ENCODE assay signal across 28 cellular contexts in genomic region chr1:114322726-114323125, GRCh38.
"Had no signal": no experiment of that assay in that cellular context is flagged by ENCODE, and none has a peak within 500 bp of the region (broad histone marks: within the 10 kb centered on the region; RNA-seq: fewer than 3 reads in every experiment).

No MANE protein-coding gene starts in this region.

- H2AFZ ChIP-seq: parathyroid adenoma had no signal

- H3K4me3 Mint-ChIP-seq: effector memory CD8-positive, alpha-beta T cell; memory B cell; nephron progenitor cell had no signal

- ATAC-seq: effector memory CD8-positive, alpha-beta T cell; gastrocnemius medialis; heart right ventricle; left ventricle myocardium superior; right lobe of liver had no signal

- DNase-seq: cerebellar nuclear complex; cortex of kidney; effector memory CD8-positive, alpha-beta T cell; erythroblast; esophagus squamous epithelium; foreskin fibroblast; gastrocnemius medialis; glutamatergic neuron; heart right ventricle; hypothalamus; left ventricle myocardium superior; nephron progenitor cell; occipital lobe; right lobe of liver; stimulated activated CD4-positive, alpha-beta T cell treated with anti-CD3 and anti-CD28 coated beads, Interleukin-12 subunit alpha, Interleukin-12 subunit beta, amount 100 ng/mL, for 4 hours; stimulated activated CD4-positive, alpha-beta T cell treated with anti-CD3 and anti-CD28 coated beads, Interleukin-1b, Interleukin-23, amount 100 ng/mL, for 48 hours; stimulated activated CD4-positive, alpha-beta T cell treated with anti-CD3 and anti-CD28 coated beads, Interleukin-4, amount 100 ng/mL, for 1 hour; stimulated activated CD8-positive, alpha-beta memory T cell treated with anti-CD3 and anti-CD28 coated beads, Interleukin-4, amount 100 ng/mL, for 48 hours; stimulated activated naive CD4-positive, alpha-beta T cell treated with Interleukin-2 at 50 U/mL for 16 hours; stomach; thyroid gland; trophoblast cell had no signal

- H3K4me2 ChIP-seq: smooth muscle cell had no signal

- H3K27ac Mint-ChIP-seq: effector memory CD8-positive, alpha-beta T cell; memory B cell; nephron progenitor cell; progenitor cell of endocrine pancreas had no signal

- H3K9me3 Mint-ChIP-seq: effector memory CD8-positive, alpha-beta T cell; memory B cell had no signal

- H3K9me3 ChIP-seq: esophagus squamous epithelium, gastrocnemius medialis, right lobe of liver, stomach, thyroid gland, vagina had no signal

- H3K27me3 ChIP-seq: esophagus squamous epithelium, gastrocnemius medialis, stomach, thyroid gland, vagina had no signal

- H3K36me3 ChIP-seq: esophagus squamous epithelium, gastrocnemius medialis, heart right ventricle, right lobe of liver, stomach, thyroid gland, vagina had no signal

- H3K9ac ChIP-seq: parathyroid adenoma had no signal

- H3K36me3 Mint-ChIP-seq: memory B cell had no signal

- H3K79me2 ChIP-seq: parathyroid adenoma had no signal

- H3K4me3 ChIP-seq: esophagus squamous epithelium, gastrocnemius medialis, heart right ventricle, lung, right lobe of liver, smooth muscle cell, stomach, thyroid gland, vagina had no signal

- H3K4me1 ChIP-seq: esophagus squamous epithelium, gastrocnemius medialis, heart right ventricle, parathyroid adenoma, right lobe of liver, stomach, thyroid gland, vagina had no signal

- H3K4me1 Mint-ChIP-seq: memory B cell had no signal

- H3K27ac ChIP-seq: esophagus squamous epithelium, gastrocnemius medialis, heart right ventricle, parathyroid adenoma, right lobe of liver, stomach, thyroid gland, vagina had no signal

- H3K27me3 Mint-ChIP-seq: effector memory CD8-positive, alpha-beta T cell; progenitor cell of endocrine pancreas had no signal
